Comparison of ENCODE assay signal across 18 cellular contexts in genomic region chr14:94439453-94440057, GRCh38. TPM values are rescaled to one million over a fixed set of nuclear protein-coding genes. Genes with fewer than 3 reads are reported as not detected.
DNase-seq lines count a peak whose midpoint lies in the region; ATAC-seq, FAIRE-seq and TF ChIP-seq lines count a peak whose summit lies in the region.
"Had no signal": no experiment of that assay in that cellular context is flagged by ENCODE, and none has a peak within 500 bp of the region (broad histone marks: within the 10 kb centered on the region; RNA-seq: fewer than 3 reads in every experiment).

No MANE protein-coding gene starts in this region.

- TF ChIP-seq RAD21 in H1 (IDR thresholded peaks at IDR 0.05 in 1 of 2, conservative IDR thresholded peaks at IDR 0.05 in 1 of 2; ENCODE audit: low read depth in 2 of 2, low read length in 2 of 2), result no peak; a peak in 1 of 4 replicates

- H3K36me3 ChIP-seq in H1 (ENCODE audit: control insufficient read depth in 2 of 4, insufficient read depth in 4 of 4, low read length in 3 of 4) (no peaks in the 10 kb centered on the region), neural progenitor cell (no peaks in the 10 kb centered on the region), spleen (no peaks in the 10 kb centered on the region)
- H3K36me3 ChIP-seq: SJSA1 had no signal

- no peak overlapping the region for H2BK120ac ChIP-seq in H1 (replicated peaks; ENCODE audit: low read depth, low read length)

- CTCF ChIA-PET in H1 (lab: Charles Lee; ENCODE audit: partially characterized antibody), result interaction anchor here (1.0 to 2.4 kb wide), 8 partner anchors 11 to 110 kb away, joined by 3 to 14 read pairs (median 4); no protein-coding TSS in a partner anchor

- POLR2A ChIA-PET in H1 (lab: Charles Lee; ENCODE audit: partially characterized antibody), result no interaction called here

- no peak overlapping the region for H3K4ac ChIP-seq in H1 (replicated peaks; ENCODE audit: insufficient read length, low read depth, low read length)

- no peak overlapping the region for H2BK5ac ChIP-seq in H1 (ENCODE audit: low read depth, low read length)

- no peak overlapping the region for H3K27ac Mint-ChIP-seq in neural progenitor cell
- H3K27ac Mint-ChIP-seq: CD4-positive, CD25-positive, alpha-beta regulatory T cell had no signal

- no peak overlapping the region for H3K4me2 ChIP-seq in H1 (ENCODE audit: insufficient read depth in 1 of 2, low read depth in 2 of 2, low read length in 2 of 2)
- no peak overlapping the region for H3K4me2 ChIP-seq in neural progenitor cell

- H3K79me2 ChIP-seq in H1 (ENCODE audit: control insufficient read depth in 1 of 2, insufficient read depth in 2 of 2, low read length in 2 of 2) (no peaks in the 10 kb centered on the region), neural progenitor cell (ENCODE audit: low read depth) (no peaks in the 10 kb centered on the region)

- H3K9ac ChIP-seq in H1 (replicated peaks in 1 of 4; ENCODE audit: extremely low read depth in 1 of 4, low read depth in 3 of 4, low read length in 3 of 4) (no peak overlapping the region), neural progenitor cell (no peak overlapping the region)

- TF ChIP-seq POLR2A in H1 (IDR thresholded peaks at IDR 0.05; ENCODE audit: control extremely low read depth in 1 of 2, low read depth in 2 of 2, low read length in 2 of 2) (no peak), spleen (IDR thresholded peaks at IDR 0.05) (no peak)

- H3K4me3 Mint-ChIP-seq in neural progenitor cell, result no peak overlapping the region
- H3K4me3 Mint-ChIP-seq: CD4-positive, CD25-positive, alpha-beta regulatory T cell had no signal

- no peak for ATAC-seq in HG02759 (IDR thresholded peaks at IDR 0.05; ENCODE audit: unreplicated experiment)

- H3K4me3 ChIP-seq in GM12865 (ENCODE audit: low read depth, low read length) (no peak overlapping the region), H1 (ENCODE audit: extremely low read depth in 1 of 4, insufficient read depth in 2 of 4, low read depth in 3 of 4, low read length in 4 of 4) (no peak overlapping the region), neural progenitor cell (no peak overlapping the region), spleen (no peak overlapping the region)
- H3K4me3 ChIP-seq: SJSA1 had no signal

- no peaks in the 10 kb centered on the region for H3K4me1 ChIP-seq in H1 (replicated peaks in 1 of 4; ENCODE audit: control insufficient read depth in 3 of 4, insufficient read depth in 4 of 4, low read length in 3 of 4)
- H3K4me1 ChIP-seq in neural progenitor cell, result no peaks in the 10 kb centered on the region
- no peaks in the 10 kb centered on the region for H3K4me1 ChIP-seq in spleen
- H3K4me1 ChIP-seq: SJSA1 had no signal

- no peaks in the 10 kb centered on the region for H3F3A ChIP-seq in neural progenitor cell (ENCODE audit: low read depth)

- no peak overlapping the region for H2AK5ac ChIP-seq in H1 (ENCODE audit: low read depth, low read length)

- DNase-seq in GM12865 (ENCODE audit: low read depth) (peak; percentile 29), NAMALWA (ENCODE audit: low spot score) (peak; percentile 17), H1 (ENCODE audit: low read depth in 1 of 2, low spot score in 2 of 2) (no peak), neural progenitor cell (ENCODE audit: low spot score) (no peak), HUDEP-2 (lab: John Stamatoyannopoulos, UW; ENCODE audit: unreplicated experiment in 76 of 76) (no peak), spleen (no peak)
- no peak for DNase-seq in effector CD8-positive, alpha-beta T cell (lab: John Stamatoyannopoulos, UW)
- DNase-seq: CD4-positive, CD25-positive, alpha-beta regulatory T cell; NCI-H146; NCI-H2081; NCI-H774; SW 1271 had no signal

- intact Hi-C loops in spleen (cut with DNase I; ENCODE audit: low total_unique reads), result no loop called here

- TF ChIP-seq CTCF in GM12865 (IDR thresholded peaks at IDR 0.05; ENCODE audit: insufficient read depth, low read depth, low read length, missing control alignments), result peak; percentile 14
- peak; percentile 22 to 40 (median 23); a peak in 3 of 4 replicates for TF ChIP-seq CTCF in H1 (IDR thresholded peaks at IDR 0.05; ENCODE audit: control extremely low read depth in 1 of 3, insufficient read depth in 1 of 3, low read depth in 1 of 3, low read length in 3 of 3)
- TF ChIP-seq CTCF in neural progenitor cell (IDR thresholded peaks at IDR 0.05), result peak; percentile 20
- TF ChIP-seq CTCF in spleen (IDR thresholded peaks at IDR 0.05 in 8 of 11, conservative IDR thresholded peaks at IDR 0.05 in 3 of 11), result no peak

- no peak overlapping the region for H3K14ac ChIP-seq in H1 (ENCODE audit: insufficient read length)

- no peak overlapping the region for H3K56ac ChIP-seq in H1 (replicated peaks; ENCODE audit: insufficient read length, low read depth, low read length)

- peaks cover 4% of the 10 kb centered on the region for H3K9me3 Mint-ChIP-seq in neural progenitor cell

- 90% methylated on average over 5 of the region's 5 CpGs; no CpG with 5 or more reads in 1 of the 2 experiments for WGBS in H1 (ENCODE audit: extremely low coverage in 1 of 2, insufficient coverage in 1 of 2, insufficient read length in 1 of 2, insufficient replicate concordance in 2 of 2, low coverage in 1 of 2, low lambda C conversion rate in 2 of 2, missing lambda C conversion rate in 1 of 2), 2 experiments
- WGBS in spleen, 5 donors, result 61 to 78% (median 71%) methylated on average over 5 of the region's 5 CpGs

- H3K27me3 ChIP-seq in H1 (replicated peaks in 1 of 4; ENCODE audit: control insufficient read depth in 3 of 4, extremely low read depth in 1 of 4, insufficient read depth in 3 of 4, low read length in 3 of 4), result no peaks in the 10 kb centered on the region; a peak in 1 of 7 replicates
- no peaks in the 10 kb centered on the region for H3K27me3 ChIP-seq in neural progenitor cell
- peaks cover 0 to 41% (median 0%) of the 10 kb centered on the region in 7 donors for H3K27me3 ChIP-seq in spleen (replicated peaks in 1 of 7)
- H3K27me3 ChIP-seq: SJSA1 had no signal

- H3K27me3 Mint-ChIP-seq in neural progenitor cell (ENCODE audit: insufficient read depth, low read depth), result peaks cover 6% of the 10 kb centered on the region

- no peaks in the 10 kb centered on the region for H3K36me3 Mint-ChIP-seq in neural progenitor cell
- H3K36me3 Mint-ChIP-seq: CD4-positive, CD25-positive, alpha-beta regulatory T cell had no signal

- H2AFZ ChIP-seq in H1 (ENCODE audit: low read length), result no peak overlapping the region
- no peak overlapping the region for H2AFZ ChIP-seq in neural progenitor cell (replicated peaks)

- H3K79me1 ChIP-seq in H1 (ENCODE audit: low read depth, low read length), result no peaks in the 10 kb centered on the region; the same call in 1 of the 2 replicates

- H4K20me1 ChIP-seq in H1 (replicated peaks in 1 of 2; ENCODE audit: control insufficient read depth in 1 of 2, insufficient read depth in 2 of 2, low read length in 2 of 2) (no peaks in the 10 kb centered on the region), neural progenitor cell (ENCODE audit: low read depth) (no peaks in the 10 kb centered on the region)

- no peaks in the 10 kb centered on the region for H3K4me1 Mint-ChIP-seq in neural progenitor cell
- H3K4me1 Mint-ChIP-seq: CD4-positive, CD25-positive, alpha-beta regulatory T cell had no signal

- H3K18ac ChIP-seq in H1 (ENCODE audit: extremely low read depth, low read length), result no peak overlapping the region

- no peak for FAIRE-seq in H1 (lab: Jason Lieb, UNC)
- FAIRE-seq: H54 had no signal

- TF ChIP-seq EP300 in H1 (IDR thresholded peaks at IDR 0.05; ENCODE audit: borderline replicate concordance in 1 of 2, low read depth in 2 of 2, low read length in 2 of 2), result no peak

- no peak overlapping the region for H3K23ac ChIP-seq in H1 (ENCODE audit: insufficient read length)

- peaks cover 0 to 3% of the 10 kb centered on the region in 2 experiments; a peak in 1 of 4 replicates for H3K9me3 ChIP-seq in H1 (ENCODE audit: insufficient read depth in 2 of 2, low read depth in 1 of 2, low read length in 1 of 2)
- H3K9me3 ChIP-seq in neural progenitor cell (ENCODE audit: low read depth), result no peaks in the 10 kb centered on the region
- no peaks in the 10 kb centered on the region for H3K9me3 ChIP-seq in spleen
- H3K9me3 ChIP-seq: SJSA1 had no signal

- H4K91ac ChIP-seq in H1 (replicated peaks; ENCODE audit: insufficient read length, low read length), result no peak overlapping the region

- no peak overlapping the region for H2BK15ac ChIP-seq in H1 (ENCODE audit: low read length)

- 0 out of 2 replicates have a peak overlapping the region, but pooled peaks have one; percentile 40 for H2BK20ac ChIP-seq in H1 (ENCODE audit: low read length)

- no peak overlapping the region for H4K8ac ChIP-seq in H1 (ENCODE audit: extremely low read depth, insufficient read depth, low read length)

- H3K27ac ChIP-seq in H1 (ENCODE audit: low read depth, low read length), result no peak overlapping the region
- no peak overlapping the region for H3K27ac ChIP-seq in neural progenitor cell
- no peak overlapping the region for H3K27ac ChIP-seq in spleen
- H3K27ac ChIP-seq: SJSA1 had no signal

- no peak overlapping the region for H2BK12ac ChIP-seq in H1 (ENCODE audit: low read depth, low read length)

- H4K5ac ChIP-seq in H1 (ENCODE audit: insufficient read length, low read depth, low read length), result no peak overlapping the region

- H3K23me2 ChIP-seq in H1 (ENCODE audit: low read depth, low read length), result no peaks in the 10 kb centered on the region

RNA-seq across cellular contexts. Expression of gene SERPINA11, which starts 13.0 kb away (rescaled TPM):
- 0.39 and 0.65 TPM in 2 replicates for total RNA-seq in H1 (2021; fragmentation: NEBNext Ultra II Directional; extraction: Animal tissue kit (Norgen Biotek cat#: 25700))
- polyA plus RNA-seq in H1 (2011; rRNA removed), result 0.24 and 0.36 TPM in 2 replicates
- 0.27 TPM for polyA plus RNA-seq in H1 (2011; cell fraction: cytosol; rRNA removed)
- 0.17 TPM for polyA plus RNA-seq in H1 (2011; cell fraction: nucleus; rRNA removed)
- polyA plus RNA-seq in H1 (2012, experiment 1 of 2), result 0.11 to 0.36 TPM (median 0.32 TPM) in 3 of 4 replicates, not detected in the other
- polyA plus RNA-seq in H1 (2012, experiment 2 of 2), result 0.34 TPM
- polyA plus RNA-seq in H1 (2013, experiment 1 of 2), result 1.2 TPM
- 1.2 TPM for polyA plus RNA-seq in H1 (2013, experiment 2 of 2)
- polyA minus RNA-seq in H1 (2011; rRNA and poly(A)+ RNA removed), result 0.15 TPM in 1 of 2 replicates, not detected in the other
- polyA minus RNA-seq in H1 (2011; cell fraction: cytosol; rRNA and poly(A)+ RNA removed), result not detected
- polyA minus RNA-seq in H1 (2011; cell fraction: nucleus; rRNA and poly(A)+ RNA removed), result not detected
- total RNA-seq in neural progenitor cell (ENCODE audit: low replicate concordance), result not detected in 2 replicates
- total RNA-seq in spleen, result not detected
- polyA plus RNA-seq in spleen, result not detected
- total RNA-seq: A673; CD4-positive, CD25-positive, alpha-beta regulatory T cell; HT1080; NCI-H460; SJSA1 had no signal
- polyA plus RNA-seq: CD4-positive, CD25-positive, alpha-beta regulatory T cell had no signal

RNA-seq across cellular contexts. Expression of gene SERPINA9, which starts 36.4 kb away (rescaled TPM):
- not detected in 2 replicates for total RNA-seq in H1 (2021; fragmentation: NEBNext Ultra II Directional; extraction: Animal tissue kit (Norgen Biotek cat#: 25700))
- polyA plus RNA-seq in H1 (2011; rRNA removed), result not detected in 2 replicates
- not detected for polyA plus RNA-seq in H1 (2011; cell fraction: cytosol; rRNA removed)
- not detected for polyA plus RNA-seq in H1 (2011; cell fraction: nucleus; rRNA removed)
- not detected in 4 replicates for polyA plus RNA-seq in H1 (2012, experiment 1 of 2)
- polyA plus RNA-seq in H1 (2012, experiment 2 of 2), result not detected
- not detected for polyA plus RNA-seq in H1 (2013, experiment 1 of 2)
- not detected for polyA plus RNA-seq in H1 (2013, experiment 2 of 2)
- not detected in 2 replicates for polyA minus RNA-seq in H1 (2011; rRNA and poly(A)+ RNA removed)
- polyA minus RNA-seq in H1 (2011; cell fraction: cytosol; rRNA and poly(A)+ RNA removed), result not detected
- not detected for polyA minus RNA-seq in H1 (2011; cell fraction: nucleus; rRNA and poly(A)+ RNA removed)
- total RNA-seq in neural progenitor cell (ENCODE audit: low replicate concordance), result not detected in 2 replicates
- not detected for total RNA-seq in spleen
- 1 to 10 TPM in 1 of 3 donors, under 1 TPM in 2; 0.10 to 8.9 (median 0.65) TPM for polyA plus RNA-seq in spleen
- total RNA-seq: A673; CD4-positive, CD25-positive, alpha-beta regulatory T cell; HT1080; NCI-H460; SJSA1 had no signal
- polyA plus RNA-seq: CD4-positive, CD25-positive, alpha-beta regulatory T cell had no signal

RNA-seq across cellular contexts. Expression of gene SERPINA1, which starts 51.2 kb away (rescaled TPM):
- not detected in 2 replicates for total RNA-seq in H1 (2021; fragmentation: NEBNext Ultra II Directional; extraction: Animal tissue kit (Norgen Biotek cat#: 25700))
- 0.06 and 0.08 TPM in 2 replicates for polyA plus RNA-seq in H1 (2011; rRNA removed)
- polyA plus RNA-seq in H1 (2011; cell fraction: cytosol; rRNA removed), result 0.70 TPM
- not detected for polyA plus RNA-seq in H1 (2011; cell fraction: nucleus; rRNA removed)
- polyA plus RNA-seq in H1 (2012, experiment 1 of 2), result 0.15 to 0.18 TPM (median 0.16 TPM) in 3 of 4 replicates, not detected in the other
- 0.22 TPM for polyA plus RNA-seq in H1 (2012, experiment 2 of 2)
- 0.08 TPM for polyA plus RNA-seq in H1 (2013, experiment 1 of 2)
- 0.11 TPM for polyA plus RNA-seq in H1 (2013, experiment 2 of 2)
- 0.95 TPM in 1 of 2 replicates, not detected in the other for polyA minus RNA-seq in H1 (2011; rRNA and poly(A)+ RNA removed)
- polyA minus RNA-seq in H1 (2011; cell fraction: cytosol; rRNA and poly(A)+ RNA removed), result not detected
- polyA minus RNA-seq in H1 (2011; cell fraction: nucleus; rRNA and poly(A)+ RNA removed), result not detected
- 0.13 and 0.43 TPM in 2 replicates for total RNA-seq in neural progenitor cell (ENCODE audit: low replicate concordance)
- 100 to 1,000 TPM; 167 to 701 (median 241) TPM for total RNA-seq in spleen
- polyA plus RNA-seq in spleen, result 10 to 100 TPM; 28.4 to 60.7 (median 43.8) TPM
- total RNA-seq: A673; CD4-positive, CD25-positive, alpha-beta regulatory T cell had no signal

Comparison
In these comparisons a context has a peak if more than half of its experiments do, and no peak if none do; other contexts are left out.
1. DNase-seq: peak in GM12865 (single experiment) and NAMALWA (single experiment); none in H1 (0 of 2), neural progenitor cell (single experiment), HUDEP-2 (0 of 76), effector CD8-positive, alpha-beta T cell (single experiment) and spleen (single experiment).
2. CTCF ChIP-seq: peak in GM12865 (single experiment), H1 (3 of 3) and neural progenitor cell (single experiment); none in spleen (0 of 11).
3. RNA of gene SERPINA1, which starts 51.2 kb away (total RNA-seq): 167 to 701 TPM in spleen; 0.13 to 0.43 TPM in neural progenitor cell and not detected in H1; every median in the first group is over 100 times any median in the second.